Comparison of ENCODE assay signal across 9 cellular contexts in the genomic region with DNA sequence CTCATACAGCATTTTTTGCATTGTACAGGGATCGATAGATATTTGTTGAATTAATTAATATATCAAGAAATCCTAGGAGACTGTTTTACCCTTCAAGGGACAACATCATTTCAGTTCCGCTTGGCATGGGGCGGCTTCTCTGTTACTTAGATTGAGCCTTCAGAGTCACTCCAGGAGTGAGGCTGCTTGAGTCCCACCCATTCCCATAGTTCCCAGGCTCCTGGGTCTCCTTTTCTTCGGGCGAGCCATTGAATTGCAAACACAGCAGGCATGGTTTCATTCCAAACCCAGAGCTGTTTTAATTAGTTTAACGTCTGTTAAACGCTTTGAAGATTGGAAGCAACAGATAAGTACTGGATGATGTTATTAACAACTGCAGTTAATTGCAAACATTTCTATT. TPM values are rescaled to one million over a fixed set of nuclear protein-coding genes. Genes with fewer than 3 reads are reported as not detected.
DNase-seq lines count a peak whose midpoint lies in the region; ATAC-seq and TF ChIP-seq lines count a peak whose summit lies in the region.
"Had no signal": no experiment of that assay in that cellular context is flagged by ENCODE, and none has a peak within 500 bp of the region (broad histone marks: within the 10 kb centered on the region; RNA-seq: fewer than 3 reads in every experiment).

No MANE protein-coding gene starts in this region.

- CTCF ChIA-PET in WTC11 (lab: Charles Lee), result interaction anchor here (0.7 to 3.2 kb wide), 4 partner anchors 11 to 481 kb away, joined by 3 to 17 read pairs (median 4); no protein-coding TSS in a partner anchor

- H3K4me1 Mint-ChIP-seq in T-helper 1 cell treated with Interleukin-12 subunit alpha and Interleukin-12 subunit beta and Interleukin-4 antibody, amounts not matched to agents 30 μg/mL and 1 μg/mL, for 36 hours (ENCODE audit: low read depth), result peaks cover 7% of the 10 kb centered on the region
- H3K4me1 Mint-ChIP-seq in WTC11, result peaks cover 11% of the 10 kb centered on the region

- TF ChIP-seq CTCF in WTC11 (IDR thresholded peaks at IDR 0.05) (no peak), prostate gland (IDR thresholded peaks at IDR 0.05) (no peak)

- no peak overlapping the region for H3K27ac Mint-ChIP-seq in T-helper 1 cell treated with Interleukin-12 subunit alpha and Interleukin-12 subunit beta and Interleukin-4 antibody, amounts not matched to agents 30 μg/mL and 1 μg/mL, for 36 hours
- peak overlapping the region; percentile 36; the same call in 1 of the 2 replicates for H3K27ac Mint-ChIP-seq in WTC11

- 16% methylated on average over 7 of the region's 7 CpGs for WGBS in prostate gland

- H3K9me3 Mint-ChIP-seq in T-helper 1 cell treated with Interleukin-12 subunit alpha and Interleukin-12 subunit beta and Interleukin-4 antibody, amounts not matched to agents 30 μg/mL and 1 μg/mL, for 36 hours, result no peaks in the 10 kb centered on the region
- H3K9me3 Mint-ChIP-seq in WTC11, result no peaks in the 10 kb centered on the region

- no peaks in the 10 kb centered on the region for H3K36me3 Mint-ChIP-seq in T-helper 1 cell treated with Interleukin-12 subunit alpha and Interleukin-12 subunit beta and Interleukin-4 antibody, amounts not matched to agents 30 μg/mL and 1 μg/mL, for 36 hours (ENCODE audit: low read depth)
- H3K36me3 Mint-ChIP-seq in WTC11, result no peaks in the 10 kb centered on the region; the same call in 1 of the 2 replicates

- H3K4me3 ChIP-seq in skeletal muscle satellite cell (ENCODE audit: low read length) (no peak overlapping the region), prostate gland (no peak overlapping the region)

- H3K4me1 ChIP-seq in skeletal muscle satellite cell (ENCODE audit: control insufficient read depth, insufficient read depth, low read length), result no peaks in the 10 kb centered on the region
- no peaks in the 10 kb centered on the region for H3K4me1 ChIP-seq in prostate gland (replicated peaks)

- no peak for TF ChIP-seq POLR2A in prostate gland (IDR thresholded peaks at IDR 0.05)

- DNase-seq in T-helper 1 cell (no peak), WTC11 (ENCODE audit: low spot score) (peak; percentile 22), iPS DF 4.7 (ENCODE audit: extremely low read depth, low spot score) (peak; percentile 9), HuH-7 (ENCODE audit: low spot score) (no peak), prostate gland (ENCODE audit: low spot score) (no peak), HT-29 (ENCODE audit: low spot score) (no peak)
- DNase-seq: NCI-H2029 treated with DMSO at 0.1 percent for 48 hours had no signal

- ATAC-seq in WTC11, result peak; percentile 57

- peaks cover 16% of the 10 kb centered on the region for H3K27me3 Mint-ChIP-seq in T-helper 1 cell treated with Interleukin-12 subunit alpha and Interleukin-12 subunit beta and Interleukin-4 antibody, amounts not matched to agents 30 μg/mL and 1 μg/mL, for 36 hours (ENCODE audit: low read depth)
- peaks cover 14% of the 10 kb centered on the region for H3K27me3 Mint-ChIP-seq in WTC11 (ENCODE audit: low read depth)

- intact Hi-C loops in prostate gland (cut with DNase I), result no loop called here

- peak overlapping the region; percentile 87 for H3K4me2 ChIP-seq in skeletal muscle satellite cell (ENCODE audit: low read length)

- POLR2A ChIA-PET in WTC11 (lab: Charles Lee), result no interaction called here

- H3K9ac ChIP-seq in skeletal muscle satellite cell (ENCODE audit: low read depth, low read length), result no peak overlapping the region

- no peaks in the 10 kb centered on the region for H3K9me3 ChIP-seq in skeletal muscle satellite cell (replicated peaks; ENCODE audit: low read length)
- H3K9me3 ChIP-seq in prostate gland, result no peaks in the 10 kb centered on the region

- H3K4me3 Mint-ChIP-seq in T-helper 1 cell treated with Interleukin-12 subunit alpha and Interleukin-12 subunit beta and Interleukin-4 antibody, amounts not matched to agents 30 μg/mL and 1 μg/mL, for 36 hours, result peak overlapping the region; percentile 58
- H3K4me3 Mint-ChIP-seq in WTC11, result peak overlapping the region; percentile 56

- H3K36me3 ChIP-seq in skeletal muscle satellite cell (ENCODE audit: insufficient read depth, low read length), result no peaks in the 10 kb centered on the region
- no peaks in the 10 kb centered on the region for H3K36me3 ChIP-seq in prostate gland

- H3K27me3 ChIP-seq in skeletal muscle satellite cell (ENCODE audit: control insufficient read depth, insufficient read depth, low read length) (peaks cover 34% of the 10 kb centered on the region), prostate gland (replicated peaks; ENCODE audit: insufficient read depth) (no peaks in the 10 kb centered on the region)

- H3K27ac ChIP-seq in prostate gland, result no peak overlapping the region

TF ChIP-seq in WTC11, 78 proteins besides CTCF, POLR2A, EP300 and RAD21 (continues in another document):
- TF ChIP-seq SMAD3 (CRISPR knock-in tag; IDR thresholded peaks at IDR 0.05; ENCODE audit: borderline replicate concordance) (no peak), FOXJ3 (CRISPR knock-in tag; IDR thresholded peaks at IDR 0.05; ENCODE audit: borderline replicate concordance) (no peak), RORB (CRISPR knock-in tag; IDR thresholded peaks at IDR 0.05) (no peak), NR3C1 (CRISPR knock-in tag; conservative IDR thresholded peaks at IDR 0.05; ENCODE audit: low read depth) (no peak), ELF4 (CRISPR knock-in tag; IDR thresholded peaks at IDR 0.05; ENCODE audit: low read depth) (no peak), NR1H2 (CRISPR knock-in tag; IDR thresholded peaks at IDR 0.05) (no peak)
- TF ChIP-seq, protein P1, sequence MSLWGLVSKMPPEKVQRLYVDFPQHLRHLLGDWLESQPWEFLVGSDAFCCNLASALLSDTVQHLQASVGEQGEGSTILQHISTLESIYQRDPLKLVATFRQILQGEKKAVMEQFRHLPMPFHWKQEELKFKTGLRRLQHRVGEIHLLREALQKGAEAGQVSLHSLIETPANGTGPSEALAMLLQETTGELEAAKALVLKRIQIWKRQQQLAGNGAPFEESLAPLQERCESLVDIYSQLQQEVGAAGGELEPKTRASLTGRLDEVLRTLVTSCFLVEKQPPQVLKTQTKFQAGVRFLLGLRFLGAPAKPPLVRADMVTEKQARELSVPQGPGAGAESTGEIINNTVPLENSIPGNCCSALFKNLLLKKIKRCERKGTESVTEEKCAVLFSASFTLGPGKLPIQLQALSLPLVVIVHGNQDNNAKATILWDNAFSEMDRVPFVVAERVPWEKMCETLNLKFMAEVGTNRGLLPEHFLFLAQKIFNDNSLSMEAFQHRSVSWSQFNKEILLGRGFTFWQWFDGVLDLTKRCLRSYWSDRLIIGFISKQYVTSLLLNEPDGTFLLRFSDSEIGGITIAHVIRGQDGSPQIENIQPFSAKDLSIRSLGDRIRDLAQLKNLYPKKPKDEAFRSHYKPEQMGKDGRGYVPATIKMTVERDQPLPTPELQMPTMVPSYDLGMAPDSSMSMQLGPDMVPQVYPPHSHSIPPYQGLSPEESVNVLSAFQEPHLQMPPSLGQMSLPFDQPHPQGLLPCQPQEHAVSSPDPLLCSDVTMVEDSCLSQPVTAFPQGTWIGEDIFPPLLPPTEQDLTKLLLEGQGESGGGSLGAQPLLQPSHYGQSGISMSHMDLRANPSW (CRISPR knock-in tag; conservative IDR thresholded peaks at IDR 0.05; ENCODE audit: low read depth), result no peak
- TF ChIP-seq, protein P2, sequence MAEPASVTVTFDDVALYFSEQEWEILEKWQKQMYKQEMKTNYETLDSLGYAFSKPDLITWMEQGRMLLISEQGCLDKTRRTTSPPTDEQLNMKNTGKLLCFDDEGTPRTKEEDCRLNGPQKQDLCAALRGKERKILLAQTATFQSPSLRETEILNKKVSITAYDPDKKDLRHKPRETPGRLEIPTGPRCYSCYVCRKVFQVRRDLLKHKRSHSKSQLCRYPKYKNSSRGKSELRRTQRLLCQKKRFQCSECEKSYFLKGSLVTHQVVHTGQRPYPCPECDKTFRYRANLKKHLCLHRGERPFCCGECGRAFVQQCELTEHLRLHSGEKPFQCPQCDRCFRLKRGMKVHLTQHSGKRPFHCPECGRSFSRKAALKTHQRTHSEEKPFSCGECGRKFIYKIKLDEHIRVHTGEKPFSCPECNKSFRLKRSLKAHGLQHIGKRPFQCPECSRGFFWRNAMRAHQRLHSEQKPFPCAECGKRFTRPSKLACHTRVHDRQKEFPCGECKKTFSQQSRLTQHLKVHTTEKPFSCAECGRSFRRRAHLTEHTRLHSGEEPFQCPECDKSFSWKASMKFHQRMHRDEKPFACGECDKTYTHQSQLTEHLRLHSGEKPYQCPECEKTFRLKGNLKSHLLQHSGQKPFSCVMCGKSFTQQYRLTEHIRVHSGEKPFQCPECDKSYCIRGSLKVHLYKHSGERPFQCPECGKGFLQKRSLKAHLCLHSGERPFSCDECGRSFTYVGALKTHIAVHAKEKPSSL (CRISPR knock-in tag; conservative IDR thresholded peaks at IDR 0.05), result no peak
- TF ChIP-seq, protein P3, sequence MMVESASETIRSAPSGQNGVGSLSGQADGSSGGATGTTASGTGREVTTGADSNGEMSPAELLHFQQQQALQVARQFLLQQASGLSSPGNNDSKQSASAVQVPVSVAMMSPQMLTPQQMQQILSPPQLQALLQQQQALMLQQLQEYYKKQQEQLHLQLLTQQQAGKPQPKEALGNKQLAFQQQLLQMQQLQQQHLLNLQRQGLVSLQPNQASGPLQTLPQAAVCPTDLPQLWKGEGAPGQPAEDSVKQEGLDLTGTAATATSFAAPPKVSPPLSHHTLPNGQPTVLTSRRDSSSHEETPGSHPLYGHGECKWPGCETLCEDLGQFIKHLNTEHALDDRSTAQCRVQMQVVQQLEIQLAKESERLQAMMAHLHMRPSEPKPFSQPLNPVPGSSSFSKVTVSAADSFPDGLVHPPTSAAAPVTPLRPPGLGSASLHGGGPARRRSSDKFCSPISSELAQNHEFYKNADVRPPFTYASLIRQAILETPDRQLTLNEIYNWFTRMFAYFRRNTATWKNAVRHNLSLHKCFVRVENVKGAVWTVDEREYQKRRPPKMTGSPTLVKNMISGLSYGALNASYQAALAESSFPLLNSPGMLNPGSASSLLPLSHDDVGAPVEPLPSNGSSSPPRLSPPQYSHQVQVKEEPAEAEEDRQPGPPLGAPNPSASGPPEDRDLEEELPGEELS (CRISPR knock-in tag; IDR thresholded peaks at IDR 0.05), result no peak
- TF ChIP-seq, protein P4, sequence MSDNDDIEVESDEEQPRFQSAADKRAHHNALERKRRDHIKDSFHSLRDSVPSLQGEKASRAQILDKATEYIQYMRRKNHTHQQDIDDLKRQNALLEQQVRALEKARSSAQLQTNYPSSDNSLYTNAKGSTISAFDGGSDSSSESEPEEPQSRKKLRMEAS (CRISPR knock-in tag; IDR thresholded peaks at IDR 0.05), result no peak

RNA-seq across cellular contexts. Expression of a gene that starts 0.6 kb away (rescaled TPM):
- total RNA-seq in WTC11 (2021), result 11.3 to 15.1 TPM (median 12.9 TPM) in 3 replicates
- total RNA-seq in skeletal muscle satellite cell (2012; rRNA removed), result under 0.01 and 0.44 TPM in 2 replicates
- total RNA-seq in prostate gland, result 10 to 100 TPM in 1 of 2 donors, 1 to 10 TPM in 1; 8.1 to 10.1 TPM
- total RNA-seq in HT-29 (2014; rRNA removed; shearing (Covaris generic)), result 3.4 and 5.6 TPM in 2 replicates

Comparison
In these comparisons a context has a peak if more than half of its experiments do, and no peak if none do; other contexts are left out.
1. DNase-seq: peak in WTC11 (single experiment) and iPS DF 4.7 (single experiment); none in T-helper 1 cell (0 of 5), HuH-7 (single experiment), prostate gland (single experiment) and HT-29 (single experiment).